12 cellular contexts compared by ENCODE assay signal in genomic region chr4:185213829-185214228, GRCh38. TPM values are rescaled to one million over a fixed set of nuclear protein-coding genes. Genes with fewer than 3 reads are reported as not detected.
DNase-seq lines count a peak whose midpoint lies in the region; ATAC-seq lines count a peak whose summit lies in the region.
"Had no signal": no experiment of that assay in that cellular context is flagged by ENCODE, and none has a peak within 500 bp of the region (broad histone marks: within the 10 kb centered on the region; RNA-seq: fewer than 3 reads in every experiment).

No MANE protein-coding gene starts in this region.

- intact Hi-C loops in cardiac septum (cut with DNase I): no loop called here
- intact Hi-C loops in left cardiac atrium (cut with DNase I): no loop called here

- peak overlapping the region; percentile 62 for H3K27ac Mint-ChIP-seq in stimulated activated naive B cell treated with anti-CD40 and anti-IgM and Interleukin-4, amounts not matched to agents 10 μg/mL and 1 μg/mL and 100 μg/mL, for 72 hours

- DNase-seq in cardiac septum (ENCODE audit: low spot score) (peak; percentile 22), left cardiac atrium (no peak), Kasumi-1 (lab: John Stamatoyannopoulos, UW) (peak; percentile 47 to 50), caudate nucleus (lab: John Stamatoyannopoulos, UW) (no peak), NCI-H82 (lab: John Stamatoyannopoulos, UW) (no peak)
- peak; percentile 39 for DNase-seq in stimulated activated naive B cell treated with anti-CD40 and anti-IgM and Interleukin-4, amounts not matched to agents 10 μg/mL and 1 μg/mL and 100 μg/mL, for 72 hours
- no peak for DNase-seq in activated T-cell treated with anti-CD3 and anti-CD28 coated beads, Interleukin-2, amount 50 U/mL, for 4 hours
- DNase-seq: activated effector memory CD4-positive, alpha-beta T cell treated with anti-CD3 and anti-CD28 coated beads, Interleukin-2, amount 50 U/mL, for 16 hours; NCI-H1092 treated with DMSO at 0.1 percent for 48 hours; SHP77 treated with DMSO at 0.1 percent for 48 hours; stimulated activated naive CD4-positive, alpha-beta T cell treated with Interleukin-2 at 50 U/mL for 16 hours had no signal

- H3K27me3 Mint-ChIP-seq in stimulated activated naive B cell treated with anti-CD40 and anti-IgM and Interleukin-4, amounts not matched to agents 10 μg/mL and 1 μg/mL and 100 μg/mL, for 72 hours: no peaks in the 10 kb centered on the region
- no peaks in the 10 kb centered on the region for H3K27me3 Mint-ChIP-seq in activated T-cell treated with anti-CD3 and anti-CD28 coated beads, Interleukin-2, amount 50 U/mL, for 4 hours (ENCODE audit: low read depth)

- H3K36me3 Mint-ChIP-seq in stimulated activated naive B cell treated with anti-CD40 and anti-IgM and Interleukin-4, amounts not matched to agents 10 μg/mL and 1 μg/mL and 100 μg/mL, for 72 hours: peaks cover 5 to 10% of the 10 kb centered on the region in 2 donors
- no peaks in the 10 kb centered on the region for H3K36me3 Mint-ChIP-seq in activated T-cell treated with anti-CD3 and anti-CD28 coated beads, Interleukin-2, amount 50 U/mL, for 4 hours (ENCODE audit: insufficient read depth)

- ATAC-seq in left cardiac atrium: no peak
- peak; percentile 34 for ATAC-seq in HG02759 (IDR thresholded peaks at IDR 0.05; ENCODE audit: unreplicated experiment)
- peak; percentile 71 to 73 for ATAC-seq in stimulated activated naive B cell treated with anti-CD40 and anti-IgM and Interleukin-4, amounts not matched to agents 10 μg/mL and 1 μg/mL and 100 μg/mL, for 72 hours (replicated peaks)
- no peak for ATAC-seq in activated T-cell treated with anti-CD3 and anti-CD28 coated beads, Interleukin-2, amount 50 U/mL, for 4 hours

- H3K9me3 Mint-ChIP-seq in stimulated activated naive B cell treated with anti-CD40 and anti-IgM and Interleukin-4, amounts not matched to agents 10 μg/mL and 1 μg/mL and 100 μg/mL, for 72 hours: peaks cover 0 to 2% of the 10 kb centered on the region in 2 donors
- no peaks in the 10 kb centered on the region for H3K9me3 Mint-ChIP-seq in activated T-cell treated with anti-CD3 and anti-CD28 coated beads, Interleukin-2, amount 50 U/mL, for 4 hours

- H3K4me3 Mint-ChIP-seq in stimulated activated naive B cell treated with anti-CD40 and anti-IgM and Interleukin-4, amounts not matched to agents 10 μg/mL and 1 μg/mL and 100 μg/mL, for 72 hours: peak overlapping the region; percentile 18 to 55
- H3K4me3 Mint-ChIP-seq in activated T-cell treated with anti-CD3 and anti-CD28 coated beads, Interleukin-2, amount 50 U/mL, for 4 hours: no peak overlapping the region

- H3K27ac ChIP-seq in caudate nucleus (ENCODE audit: low read depth, low read length): no peak overlapping the region

- peaks cover 41 to 79% of the 10 kb centered on the region in 2 donors for H3K4me1 Mint-ChIP-seq in stimulated activated naive B cell treated with anti-CD40 and anti-IgM and Interleukin-4, amounts not matched to agents 10 μg/mL and 1 μg/mL and 100 μg/mL, for 72 hours
- H3K4me1 Mint-ChIP-seq in activated T-cell treated with anti-CD3 and anti-CD28 coated beads, Interleukin-2, amount 50 U/mL, for 4 hours (ENCODE audit: low read depth): peaks cover 38% of the 10 kb centered on the region

RNA-seq across cellular contexts. Expression of gene SNX25, which starts 4.4 kb away (rescaled TPM):
- total RNA-seq in cardiac septum: 10.5 TPM
- 10 to 100 TPM; 15.4 to 16.6 TPM for total RNA-seq in left cardiac atrium
- 10 to 100 TPM in 2 of 3 donors, 1 to 10 TPM in 1; 9.5 to 10.9 (median 10.3) TPM for total RNA-seq in activated T-cell treated with anti-CD3 and anti-CD28 coated beads, Interleukin-2, amount 50 U/mL, for 4 hours

RNA-seq across cellular contexts. Expression of gene CFAP97, which starts 10.0 kb away (rescaled TPM):
- total RNA-seq in cardiac septum: 14.9 TPM
- 10 to 100 TPM; 16.8 to 25.9 TPM for total RNA-seq in left cardiac atrium
- 10 to 100 TPM; 36.8 to 44.4 (median 44.4) TPM for total RNA-seq in activated T-cell treated with anti-CD3 and anti-CD28 coated beads, Interleukin-2, amount 50 U/mL, for 4 hours

Comparison
In these comparisons a context has a peak if more than half of its experiments do, and no peak if none do; other contexts are left out.
1. DNase-seq: peak in cardiac septum (single experiment), Kasumi-1 (2 of 2) and stimulated activated naive B cell treated with anti-CD40 and anti-IgM and Interleukin-4, amounts not matched to agents 10 μg/mL and 1 μg/mL and 100 μg/mL, for 72 hours (single experiment); none in left cardiac atrium (single experiment), caudate nucleus (0 of 61), NCI-H82 (single experiment) and activated T-cell treated with anti-CD3 and anti-CD28 coated beads, Interleukin-2, amount 50 U/mL, for 4 hours (single experiment).
2. ATAC-seq: peak in HG02759 (single experiment) and stimulated activated naive B cell treated with anti-CD40 and anti-IgM and Interleukin-4, amounts not matched to agents 10 μg/mL and 1 μg/mL and 100 μg/mL, for 72 hours (2 of 2); none in left cardiac atrium (0 of 2) and activated T-cell treated with anti-CD3 and anti-CD28 coated beads, Interleukin-2, amount 50 U/mL, for 4 hours (0 of 2).